In the genomic region with DNA sequence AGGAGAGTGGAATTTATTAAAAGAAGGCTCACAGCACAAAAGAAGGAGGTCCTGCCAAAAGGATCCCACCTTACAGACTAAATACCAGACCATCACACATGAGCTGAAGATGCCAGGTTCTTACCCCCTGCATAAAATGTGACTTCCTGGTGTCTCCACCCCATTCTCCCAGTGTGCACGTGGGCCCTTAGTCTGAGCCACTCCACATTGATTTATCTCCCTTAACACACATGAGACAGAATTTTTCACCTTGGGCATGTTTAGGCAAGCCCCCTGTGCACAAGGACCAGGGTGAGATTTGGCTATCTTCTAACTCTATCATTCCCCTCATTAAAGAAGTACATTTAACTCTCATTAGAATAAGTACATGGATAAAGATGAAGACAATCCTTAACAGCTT, we compare ENCODE assay signal across 1 cellular context.
TF ChIP-seq lines count a peak whose summit lies in the region.

No MANE protein-coding gene starts in this region.

TF ChIP-seq in GM23338, 12 proteins besides CTCF, POLR2A, EP300 and RAD21:
- TF ChIP-seq, protein P1, sequence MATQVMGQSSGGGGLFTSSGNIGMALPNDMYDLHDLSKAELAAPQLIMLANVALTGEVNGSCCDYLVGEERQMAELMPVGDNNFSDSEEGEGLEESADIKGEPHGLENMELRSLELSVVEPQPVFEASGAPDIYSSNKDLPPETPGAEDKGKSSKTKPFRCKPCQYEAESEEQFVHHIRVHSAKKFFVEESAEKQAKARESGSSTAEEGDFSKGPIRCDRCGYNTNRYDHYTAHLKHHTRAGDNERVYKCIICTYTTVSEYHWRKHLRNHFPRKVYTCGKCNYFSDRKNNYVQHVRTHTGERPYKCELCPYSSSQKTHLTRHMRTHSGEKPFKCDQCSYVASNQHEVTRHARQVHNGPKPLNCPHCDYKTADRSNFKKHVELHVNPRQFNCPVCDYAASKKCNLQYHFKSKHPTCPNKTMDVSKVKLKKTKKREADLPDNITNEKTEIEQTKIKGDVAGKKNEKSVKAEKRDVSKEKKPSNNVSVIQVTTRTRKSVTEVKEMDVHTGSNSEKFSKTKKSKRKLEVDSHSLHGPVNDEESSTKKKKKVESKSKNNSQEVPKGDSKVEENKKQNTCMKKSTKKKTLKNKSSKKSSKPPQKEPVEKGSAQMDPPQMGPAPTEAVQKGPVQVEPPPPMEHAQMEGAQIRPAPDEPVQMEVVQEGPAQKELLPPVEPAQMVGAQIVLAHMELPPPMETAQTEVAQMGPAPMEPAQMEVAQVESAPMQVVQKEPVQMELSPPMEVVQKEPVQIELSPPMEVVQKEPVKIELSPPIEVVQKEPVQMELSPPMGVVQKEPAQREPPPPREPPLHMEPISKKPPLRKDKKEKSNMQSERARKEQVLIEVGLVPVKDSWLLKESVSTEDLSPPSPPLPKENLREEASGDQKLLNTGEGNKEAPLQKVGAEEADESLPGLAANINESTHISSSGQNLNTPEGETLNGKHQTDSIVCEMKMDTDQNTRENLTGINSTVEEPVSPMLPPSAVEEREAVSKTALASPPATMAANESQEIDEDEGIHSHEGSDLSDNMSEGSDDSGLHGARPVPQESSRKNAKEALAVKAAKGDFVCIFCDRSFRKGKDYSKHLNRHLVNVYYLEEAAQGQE (IDR thresholded peaks at IDR 0.05; ENCODE audit: unreplicated experiment): no peak
- TF ChIP-seq, protein P2, sequence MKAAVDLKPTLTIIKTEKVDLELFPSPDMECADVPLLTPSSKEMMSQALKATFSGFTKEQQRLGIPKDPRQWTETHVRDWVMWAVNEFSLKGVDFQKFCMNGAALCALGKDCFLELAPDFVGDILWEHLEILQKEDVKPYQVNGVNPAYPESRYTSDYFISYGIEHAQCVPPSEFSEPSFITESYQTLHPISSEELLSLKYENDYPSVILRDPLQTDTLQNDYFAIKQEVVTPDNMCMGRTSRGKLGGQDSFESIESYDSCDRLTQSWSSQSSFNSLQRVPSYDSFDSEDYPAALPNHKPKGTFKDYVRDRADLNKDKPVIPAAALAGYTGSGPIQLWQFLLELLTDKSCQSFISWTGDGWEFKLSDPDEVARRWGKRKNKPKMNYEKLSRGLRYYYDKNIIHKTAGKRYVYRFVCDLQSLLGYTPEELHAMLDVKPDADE (IDR thresholded peaks at IDR 0.05): no peak
